In the genomic region with DNA sequence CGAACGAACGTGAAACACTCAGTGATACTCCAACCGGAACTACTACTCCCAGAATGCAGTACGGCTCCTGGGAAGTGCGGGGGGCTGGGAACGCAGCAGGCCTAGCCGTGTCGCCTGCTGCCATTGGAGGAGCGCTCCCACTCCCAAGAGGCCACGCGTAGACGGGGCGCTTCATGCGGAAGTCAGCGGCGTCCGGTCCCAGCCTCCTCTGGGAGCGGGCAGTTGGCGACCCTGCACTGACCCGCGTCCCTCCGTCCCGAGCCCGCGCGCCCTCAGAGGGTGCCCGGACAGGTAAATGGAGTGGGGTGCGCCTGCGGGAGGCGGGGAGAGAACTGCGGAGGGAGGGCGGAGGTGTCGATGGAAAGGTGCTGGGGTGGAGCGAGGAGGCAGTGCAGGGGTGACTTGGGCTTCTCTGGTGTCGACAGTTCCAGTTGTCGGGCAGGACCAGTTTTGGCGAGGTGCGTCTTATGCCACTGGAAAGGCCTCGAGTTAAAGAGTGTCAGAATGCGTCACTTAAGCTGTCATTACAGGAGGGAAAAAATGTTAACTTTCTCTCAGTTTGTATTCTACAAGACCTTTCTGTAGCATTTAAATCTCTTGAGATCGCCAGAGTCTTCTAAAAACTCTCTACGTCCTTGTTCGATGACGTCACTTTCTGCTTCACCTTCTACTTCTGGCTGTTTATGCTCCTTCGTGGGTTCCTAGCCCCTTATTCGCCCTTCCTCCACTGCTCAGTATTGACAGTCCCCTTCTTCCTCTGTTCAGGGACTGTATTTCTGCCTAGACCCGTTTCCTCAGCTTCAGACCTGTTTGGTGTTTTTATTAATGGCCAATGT, we compare ENCODE assay signal across 1 cellular context.
TF ChIP-seq lines count a peak whose summit lies in the region.

A gene with protein sequence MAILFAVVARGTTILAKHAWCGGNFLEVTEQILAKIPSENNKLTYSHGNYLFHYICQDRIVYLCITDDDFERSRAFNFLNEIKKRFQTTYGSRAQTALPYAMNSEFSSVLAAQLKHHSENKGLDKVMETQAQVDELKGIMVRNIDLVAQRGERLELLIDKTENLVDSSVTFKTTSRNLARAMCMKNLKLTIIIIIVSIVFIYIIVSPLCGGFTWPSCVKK (plus strand): TSS at position 188 of the 836 bp plus-strand sequence. CDS start 8,122 bp downstream, outside the sequence.

TF ChIP-seq in HEK293, 187 proteins besides CTCF, POLR2A, EP300 and RAD21 (continued from another document and continues in another):
- 0 out of 2 replicates have a peak, but pooled peaks have one; percentile 28 for TF ChIP-seq KLF8 (tag by site-specific recombination; IDR thresholded peaks at IDR 0.05)
- peak; percentile 28; the same call in 1 of the 2 replicates for TF ChIP-seq KLF1 (tag by site-specific recombination; IDR thresholded peaks at IDR 0.05)
- TF ChIP-seq, protein P1, sequence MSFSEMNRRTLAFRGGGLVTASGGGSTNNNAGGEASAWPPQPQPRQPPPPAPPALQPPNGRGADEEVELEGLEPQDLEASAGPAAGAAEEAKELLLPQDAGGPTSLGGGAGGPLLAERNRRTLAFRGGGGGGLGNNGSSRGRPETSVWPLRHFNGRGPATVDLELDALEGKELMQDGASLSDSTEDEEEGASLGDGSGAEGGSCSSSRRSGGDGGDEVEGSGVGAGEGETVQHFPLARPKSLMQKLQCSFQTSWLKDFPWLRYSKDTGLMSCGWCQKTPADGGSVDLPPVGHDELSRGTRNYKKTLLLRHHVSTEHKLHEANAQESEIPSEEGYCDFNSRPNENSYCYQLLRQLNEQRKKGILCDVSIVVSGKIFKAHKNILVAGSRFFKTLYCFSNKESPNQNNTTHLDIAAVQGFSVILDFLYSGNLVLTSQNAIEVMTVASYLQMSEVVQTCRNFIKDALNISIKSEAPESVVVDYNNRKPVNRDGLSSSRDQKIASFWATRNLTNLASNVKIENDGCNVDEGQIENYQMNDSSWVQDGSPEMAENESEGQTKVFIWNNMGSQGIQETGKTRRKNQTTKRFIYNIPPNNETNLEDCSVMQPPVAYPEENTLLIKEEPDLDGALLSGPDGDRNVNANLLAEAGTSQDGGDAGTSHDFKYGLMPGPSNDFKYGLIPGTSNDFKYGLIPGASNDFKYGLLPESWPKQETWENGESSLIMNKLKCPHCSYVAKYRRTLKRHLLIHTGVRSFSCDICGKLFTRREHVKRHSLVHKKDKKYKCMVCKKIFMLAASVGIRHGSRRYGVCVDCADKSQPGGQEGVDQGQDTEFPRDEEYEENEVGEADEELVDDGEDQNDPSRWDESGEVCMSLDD (tag by site-specific recombination; IDR thresholded peaks at IDR 0.05) = peak; percentile 89
- TF ChIP-seq GLIS2 (tag by site-specific recombination; IDR thresholded peaks at IDR 0.05) = peak; percentile 93
- TF ChIP-seq ZBTB21 (tag by site-specific recombination; IDR thresholded peaks at IDR 0.05) = peak; percentile 88
- TF ChIP-seq, protein P2, sequence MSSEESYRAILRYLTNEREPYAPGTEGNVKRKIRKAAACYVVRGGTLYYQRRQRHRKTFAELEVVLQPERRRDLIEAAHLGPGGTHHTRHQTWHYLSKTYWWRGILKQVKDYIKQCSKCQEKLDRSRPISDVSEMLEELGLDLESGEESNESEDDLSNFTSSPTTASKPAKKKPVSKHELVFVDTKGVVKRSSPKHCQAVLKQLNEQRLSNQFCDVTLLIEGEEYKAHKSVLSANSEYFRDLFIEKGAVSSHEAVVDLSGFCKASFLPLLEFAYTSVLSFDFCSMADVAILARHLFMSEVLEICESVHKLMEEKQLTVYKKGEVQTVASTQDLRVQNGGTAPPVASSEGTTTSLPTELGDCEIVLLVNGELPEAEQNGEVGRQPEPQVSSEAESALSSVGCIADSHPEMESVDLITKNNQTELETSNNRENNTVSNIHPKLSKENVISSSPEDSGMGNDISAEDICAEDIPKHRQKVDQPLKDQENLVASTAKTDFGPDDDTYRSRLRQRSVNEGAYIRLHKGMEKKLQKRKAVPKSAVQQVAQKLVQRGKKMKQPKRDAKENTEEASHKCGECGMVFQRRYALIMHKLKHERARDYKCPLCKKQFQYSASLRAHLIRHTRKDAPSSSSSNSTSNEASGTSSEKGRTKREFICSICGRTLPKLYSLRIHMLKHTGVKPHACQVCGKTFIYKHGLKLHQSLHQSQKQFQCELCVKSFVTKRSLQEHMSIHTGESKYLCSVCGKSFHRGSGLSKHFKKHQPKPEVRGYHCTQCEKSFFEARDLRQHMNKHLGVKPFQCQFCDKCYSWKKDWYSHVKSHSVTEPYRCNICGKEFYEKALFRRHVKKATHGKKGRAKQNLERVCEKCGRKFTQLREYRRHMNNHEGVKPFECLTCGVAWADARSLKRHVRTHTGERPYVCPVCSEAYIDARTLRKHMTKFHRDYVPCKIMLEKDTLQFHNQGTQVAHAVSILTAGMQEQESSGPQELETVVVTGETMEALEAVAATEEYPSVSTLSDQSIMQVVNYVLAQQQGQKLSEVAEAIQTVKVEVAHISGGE (tag by site-specific recombination; conservative IDR thresholded peaks at IDR 0.05; ENCODE audit: low read depth) = peak; percentile 63
- TF ChIP-seq ZNF292 (tag by site-specific recombination; IDR thresholded peaks at IDR 0.05; ENCODE audit: borderline replicate concordance, low read depth) = no peak
- no peak for TF ChIP-seq ZNF677 (tag by site-specific recombination; IDR thresholded peaks at IDR 0.05)
- peak; percentile 83 for TF ChIP-seq GLIS1 (tag by site-specific recombination; IDR thresholded peaks at IDR 0.05)
- TF ChIP-seq, protein P3, sequence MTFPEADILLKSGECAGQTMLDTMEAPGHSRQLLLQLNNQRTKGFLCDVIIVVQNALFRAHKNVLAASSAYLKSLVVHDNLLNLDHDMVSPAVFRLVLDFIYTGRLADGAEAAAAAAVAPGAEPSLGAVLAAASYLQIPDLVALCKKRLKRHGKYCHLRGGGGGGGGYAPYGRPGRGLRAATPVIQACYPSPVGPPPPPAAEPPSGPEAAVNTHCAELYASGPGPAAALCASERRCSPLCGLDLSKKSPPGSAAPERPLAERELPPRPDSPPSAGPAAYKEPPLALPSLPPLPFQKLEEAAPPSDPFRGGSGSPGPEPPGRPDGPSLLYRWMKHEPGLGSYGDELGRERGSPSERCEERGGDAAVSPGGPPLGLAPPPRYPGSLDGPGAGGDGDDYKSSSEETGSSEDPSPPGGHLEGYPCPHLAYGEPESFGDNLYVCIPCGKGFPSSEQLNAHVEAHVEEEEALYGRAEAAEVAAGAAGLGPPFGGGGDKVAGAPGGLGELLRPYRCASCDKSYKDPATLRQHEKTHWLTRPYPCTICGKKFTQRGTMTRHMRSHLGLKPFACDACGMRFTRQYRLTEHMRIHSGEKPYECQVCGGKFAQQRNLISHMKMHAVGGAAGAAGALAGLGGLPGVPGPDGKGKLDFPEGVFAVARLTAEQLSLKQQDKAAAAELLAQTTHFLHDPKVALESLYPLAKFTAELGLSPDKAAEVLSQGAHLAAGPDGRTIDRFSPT (tag by site-specific recombination; IDR thresholded peaks at IDR 0.05) = 0 out of 2 replicates have a peak, but pooled peaks have one; percentile 45
- TF ChIP-seq, protein P4, sequence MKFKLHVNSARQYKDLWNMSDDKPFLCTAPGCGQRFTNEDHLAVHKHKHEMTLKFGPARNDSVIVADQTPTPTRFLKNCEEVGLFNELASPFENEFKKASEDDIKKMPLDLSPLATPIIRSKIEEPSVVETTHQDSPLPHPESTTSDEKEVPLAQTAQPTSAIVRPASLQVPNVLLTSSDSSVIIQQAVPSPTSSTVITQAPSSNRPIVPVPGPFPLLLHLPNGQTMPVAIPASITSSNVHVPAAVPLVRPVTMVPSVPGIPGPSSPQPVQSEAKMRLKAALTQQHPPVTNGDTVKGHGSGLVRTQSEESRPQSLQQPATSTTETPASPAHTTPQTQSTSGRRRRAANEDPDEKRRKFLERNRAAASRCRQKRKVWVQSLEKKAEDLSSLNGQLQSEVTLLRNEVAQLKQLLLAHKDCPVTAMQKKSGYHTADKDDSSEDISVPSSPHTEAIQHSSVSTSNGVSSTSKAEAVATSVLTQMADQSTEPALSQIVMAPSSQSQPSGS (tag by site-specific recombination; IDR thresholded peaks at IDR 0.05; ENCODE audit: low read depth) = peak; percentile 97
- no peak for TF ChIP-seq ZNF138 (tag by site-specific recombination; IDR thresholded peaks at IDR 0.05; ENCODE audit: borderline replicate concordance)
- no peak for TF ChIP-seq ZNF416 (tag by site-specific recombination; IDR thresholded peaks at IDR 0.05)
- TF ChIP-seq, protein P5, sequence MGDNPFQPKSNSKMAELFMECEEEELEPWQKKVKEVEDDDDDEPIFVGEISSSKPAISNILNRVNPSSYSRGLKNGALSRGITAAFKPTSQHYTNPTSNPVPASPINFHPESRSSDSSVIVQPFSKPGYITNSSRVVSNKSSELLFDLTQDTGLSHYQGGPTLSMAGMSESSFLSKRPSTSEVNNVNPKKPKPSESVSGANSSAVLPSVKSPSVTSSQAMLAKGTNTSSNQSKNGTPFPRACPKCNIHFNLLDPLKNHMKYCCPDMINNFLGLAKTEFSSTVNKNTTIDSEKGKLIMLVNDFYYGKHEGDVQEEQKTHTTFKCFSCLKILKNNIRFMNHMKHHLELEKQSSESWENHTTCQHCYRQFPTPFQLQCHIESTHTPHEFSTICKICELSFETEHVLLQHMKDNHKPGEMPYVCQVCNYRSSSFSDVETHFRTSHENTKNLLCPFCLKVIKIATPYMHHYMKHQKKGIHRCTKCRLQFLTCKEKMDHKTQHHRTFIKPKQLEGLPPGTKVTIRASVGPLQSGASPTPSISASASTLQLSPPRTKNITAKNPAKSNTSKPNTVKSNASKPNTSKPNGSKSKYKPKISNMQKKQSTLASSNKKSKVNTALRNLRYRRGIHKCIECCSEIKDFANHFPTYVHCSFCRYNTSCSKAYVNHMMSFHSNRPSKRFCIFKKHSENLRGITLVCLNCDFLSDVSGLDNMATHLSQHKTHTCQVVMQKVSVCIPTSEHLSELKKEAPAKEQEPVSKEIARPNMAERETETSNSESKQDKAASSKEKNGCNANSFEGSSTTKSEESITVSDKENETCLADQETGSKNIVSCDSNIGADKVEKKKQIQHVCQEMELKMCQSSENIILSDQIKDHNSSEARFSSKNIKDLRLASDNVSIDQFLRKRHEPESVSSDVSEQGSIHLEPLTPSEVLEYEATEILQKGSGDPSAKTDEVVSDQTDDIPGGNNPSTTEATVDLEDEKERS (tag by site-specific recombination; IDR thresholded peaks at IDR 0.05) = no peak
- TF ChIP-seq ZNF274 (IDR thresholded peaks at IDR 0.05; ENCODE audit: low read length) = no peak
- TF ChIP-seq ZNF274 (tag by site-specific recombination; IDR thresholded peaks at IDR 0.05; ENCODE audit: borderline replicate concordance) = no peak
- no peak for TF ChIP-seq ZNF223 (tag by site-specific recombination; IDR thresholded peaks at IDR 0.05)
- no peak for TF ChIP-seq TCF7L2 (IDR thresholded peaks at IDR 0.05; ENCODE audit: borderline replicate concordance, low read depth, low read length)
- TF ChIP-seq ZNF830 (tag by site-specific recombination; IDR thresholded peaks at IDR 0.05; ENCODE audit: low read depth) = no peak
- no peak for TF ChIP-seq ZNF785 (tag by site-specific recombination; IDR thresholded peaks at IDR 0.05)
- no peak for TF ChIP-seq ZNF701 (tag by site-specific recombination; IDR thresholded peaks at IDR 0.05)
- no peak for TF ChIP-seq ZNF174 (tag by site-specific recombination; IDR thresholded peaks at IDR 0.05)
- TF ChIP-seq KLF9 (tag by site-specific recombination; IDR thresholded peaks at IDR 0.05; ENCODE audit: low read depth) = no peak; the same call in 1 of the 2 replicates
- TF ChIP-seq, protein P6, sequence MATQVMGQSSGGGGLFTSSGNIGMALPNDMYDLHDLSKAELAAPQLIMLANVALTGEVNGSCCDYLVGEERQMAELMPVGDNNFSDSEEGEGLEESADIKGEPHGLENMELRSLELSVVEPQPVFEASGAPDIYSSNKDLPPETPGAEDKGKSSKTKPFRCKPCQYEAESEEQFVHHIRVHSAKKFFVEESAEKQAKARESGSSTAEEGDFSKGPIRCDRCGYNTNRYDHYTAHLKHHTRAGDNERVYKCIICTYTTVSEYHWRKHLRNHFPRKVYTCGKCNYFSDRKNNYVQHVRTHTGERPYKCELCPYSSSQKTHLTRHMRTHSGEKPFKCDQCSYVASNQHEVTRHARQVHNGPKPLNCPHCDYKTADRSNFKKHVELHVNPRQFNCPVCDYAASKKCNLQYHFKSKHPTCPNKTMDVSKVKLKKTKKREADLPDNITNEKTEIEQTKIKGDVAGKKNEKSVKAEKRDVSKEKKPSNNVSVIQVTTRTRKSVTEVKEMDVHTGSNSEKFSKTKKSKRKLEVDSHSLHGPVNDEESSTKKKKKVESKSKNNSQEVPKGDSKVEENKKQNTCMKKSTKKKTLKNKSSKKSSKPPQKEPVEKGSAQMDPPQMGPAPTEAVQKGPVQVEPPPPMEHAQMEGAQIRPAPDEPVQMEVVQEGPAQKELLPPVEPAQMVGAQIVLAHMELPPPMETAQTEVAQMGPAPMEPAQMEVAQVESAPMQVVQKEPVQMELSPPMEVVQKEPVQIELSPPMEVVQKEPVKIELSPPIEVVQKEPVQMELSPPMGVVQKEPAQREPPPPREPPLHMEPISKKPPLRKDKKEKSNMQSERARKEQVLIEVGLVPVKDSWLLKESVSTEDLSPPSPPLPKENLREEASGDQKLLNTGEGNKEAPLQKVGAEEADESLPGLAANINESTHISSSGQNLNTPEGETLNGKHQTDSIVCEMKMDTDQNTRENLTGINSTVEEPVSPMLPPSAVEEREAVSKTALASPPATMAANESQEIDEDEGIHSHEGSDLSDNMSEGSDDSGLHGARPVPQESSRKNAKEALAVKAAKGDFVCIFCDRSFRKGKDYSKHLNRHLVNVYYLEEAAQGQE (tag by site-specific recombination; IDR thresholded peaks at IDR 0.05) = no peak
- TF ChIP-seq, protein P7, sequence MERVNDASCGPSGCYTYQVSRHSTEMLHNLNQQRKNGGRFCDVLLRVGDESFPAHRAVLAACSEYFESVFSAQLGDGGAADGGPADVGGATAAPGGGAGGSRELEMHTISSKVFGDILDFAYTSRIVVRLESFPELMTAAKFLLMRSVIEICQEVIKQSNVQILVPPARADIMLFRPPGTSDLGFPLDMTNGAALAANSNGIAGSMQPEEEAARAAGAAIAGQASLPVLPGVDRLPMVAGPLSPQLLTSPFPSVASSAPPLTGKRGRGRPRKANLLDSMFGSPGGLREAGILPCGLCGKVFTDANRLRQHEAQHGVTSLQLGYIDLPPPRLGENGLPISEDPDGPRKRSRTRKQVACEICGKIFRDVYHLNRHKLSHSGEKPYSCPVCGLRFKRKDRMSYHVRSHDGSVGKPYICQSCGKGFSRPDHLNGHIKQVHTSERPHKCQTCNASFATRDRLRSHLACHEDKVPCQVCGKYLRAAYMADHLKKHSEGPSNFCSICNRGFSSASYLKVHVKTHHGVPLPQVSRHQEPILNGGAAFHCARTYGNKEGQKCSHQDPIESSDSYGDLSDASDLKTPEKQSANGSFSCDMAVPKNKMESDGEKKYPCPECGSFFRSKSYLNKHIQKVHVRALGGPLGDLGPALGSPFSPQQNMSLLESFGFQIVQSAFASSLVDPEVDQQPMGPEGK (tag by site-specific recombination; IDR thresholded peaks at IDR 0.05) = peak; percentile 51
- peak; percentile 62; the same call in 1 of the 2 replicates for TF ChIP-seq ZBTB20 (tag by site-specific recombination; IDR thresholded peaks at IDR 0.05)
- no peak for TF ChIP-seq ZEB2 (tag by site-specific recombination; IDR thresholded peaks at IDR 0.05)
